ENCODE assay signal across 1 cellular context in the genomic region with DNA sequence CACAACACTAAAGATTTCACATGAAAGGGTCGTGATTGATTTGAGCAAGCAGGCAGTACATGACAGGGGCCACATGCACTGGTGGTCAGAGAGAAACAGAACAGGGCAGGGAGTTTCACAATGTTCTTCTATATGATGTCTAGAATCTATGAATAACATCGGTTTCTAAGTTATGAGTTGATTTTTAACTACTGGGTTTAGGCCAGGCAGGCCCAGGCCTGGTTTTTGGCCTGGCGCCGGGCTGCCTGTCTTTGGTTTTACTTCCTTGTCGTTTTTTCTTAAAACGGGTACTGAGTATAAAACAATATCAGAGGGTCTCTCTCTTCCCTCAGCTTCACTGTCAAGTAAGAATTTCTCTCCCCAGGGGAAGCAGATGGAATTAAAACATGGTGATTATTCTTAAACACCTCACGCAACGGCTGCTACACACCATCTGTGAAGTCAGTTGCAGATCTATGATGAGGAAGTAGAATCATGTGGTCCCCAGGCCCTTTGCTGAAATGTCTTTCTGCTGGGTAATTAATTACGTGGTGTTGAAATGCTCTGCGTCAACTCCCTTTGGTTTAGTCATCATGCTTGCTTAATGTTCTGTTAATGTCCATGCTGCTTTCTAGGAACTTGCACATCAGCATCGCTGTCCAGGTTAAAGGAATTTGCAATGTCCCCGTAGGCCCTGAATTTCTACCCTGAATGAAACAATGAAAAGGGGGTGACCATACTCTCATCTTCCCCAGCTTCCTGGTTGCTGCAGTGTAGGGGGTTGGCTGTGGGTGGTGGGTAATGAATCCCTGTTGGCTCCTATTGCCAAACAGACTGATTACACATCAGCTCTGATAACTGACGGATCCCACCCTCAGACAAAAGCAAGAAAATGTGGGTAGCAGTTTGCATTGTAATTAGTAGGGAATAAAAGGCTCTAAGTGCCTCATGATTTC.
TF ChIP-seq lines count a peak whose summit lies in the region.

No MANE protein-coding gene starts in this region.

TF ChIP-seq in K562, 482 proteins besides CTCF, POLR2A, EP300 and RAD21 (continued from another document and continues in another):
- TF ChIP-seq XRCC5 (IDR thresholded peaks at IDR 0.05; ENCODE audit: low read depth, low read length) (no peak), ZFX (CRISPR knock-in tag; IDR thresholded peaks at IDR 0.05) (peak; percentile 44; the same call in 1 of the 2 replicates), MECOM (CRISPR knock-in tag; IDR thresholded peaks at IDR 0.05) (no peak), ZNF507 (tag; conservative IDR thresholded peaks at IDR 0.05) (no peak), ZNF175 (CRISPR knock-in tag; IDR thresholded peaks at IDR 0.05; ENCODE audit: low read depth) (peak; percentile 93), SREBF2 (CRISPR knock-in tag; IDR thresholded peaks at IDR 0.05) (no peak), PHF8 (IDR thresholded peaks at IDR 0.05; ENCODE audit: borderline replicate concordance, low read length) (no peak), GATA2 (CRISPR knock-in tag; IDR thresholded peaks at IDR 0.05) (no peak), JUNB (CRISPR knock-in tag; conservative IDR thresholded peaks at IDR 0.05) (peak; percentile 74), ZNF512 (tag; IDR thresholded peaks at IDR 0.05) (no peak), CXXC5 (CRISPR knock-in tag; IDR thresholded peaks at IDR 0.05) (peak; percentile 82), TAF7 (tag; IDR thresholded peaks at IDR 0.05) (0 out of 2 replicates have a peak, but pooled peaks have one; percentile 2), CSDE1 (IDR thresholded peaks at IDR 0.05) (no peak), SNIP1 (IDR thresholded peaks at IDR 0.05; ENCODE audit: low read depth) (no peak), SMC3 (conservative IDR thresholded peaks at IDR 0.05; ENCODE audit: insufficient read depth, low read depth, low read length) (no peak), RCOR1 (IDR thresholded peaks at IDR 0.05; ENCODE audit: borderline replicate concordance in 1 of 2, low read depth in 2 of 2, low read length in 2 of 2) (peak in 1 of 2 experiments; percentile 77; a peak in 1 of 4 replicates), FOXJ2 (tag; IDR thresholded peaks at IDR 0.05) (0 out of 2 replicates have a peak, but pooled peaks have one; percentile 58), ZNF263 (CRISPR knock-in tag; IDR thresholded peaks at IDR 0.05; ENCODE audit: borderline replicate concordance) (no peak), SMARCE1 (IDR thresholded peaks at IDR 0.05) (peak; percentile 90; the same call in 1 of the 2 replicates), ARNT (IDR thresholded peaks at IDR 0.05) (no peak), PML (IDR thresholded peaks at IDR 0.05; ENCODE audit: low read length) (peak; percentile 35; the same call in 1 of the 2 replicates), POU5F1 (IDR thresholded peaks at IDR 0.05; ENCODE audit: borderline replicate concordance, low read depth, low read length, partially characterized antibody) (no peak), E2F6 (IDR thresholded peaks at IDR 0.05; ENCODE audit: borderline replicate concordance in 1 of 2, extremely low read depth in 1 of 2, insufficient read depth in 1 of 2, insufficient read length in 1 of 2, low read depth in 1 of 2, low read length in 1 of 2, poor library complexity in 1 of 2, severe bottlenecking in 1 of 2) (no peak), SMAD4 (CRISPR knock-in tag; conservative IDR thresholded peaks at IDR 0.05) (peak; percentile 89), ZSCAN32 (CRISPR knock-in tag; IDR thresholded peaks at IDR 0.05) (no peak), ATF7 (IDR thresholded peaks at IDR 0.05) (peak; percentile 91), PPARD (CRISPR knock-in tag; IDR thresholded peaks at IDR 0.05) (no peak), WHSC1 (IDR thresholded peaks at IDR 0.05; ENCODE audit: low read length) (no peak), CBFA2T2 (conservative IDR thresholded peaks at IDR 0.05) (peak; percentile 31), TFAM (CRISPR knock-in tag; conservative IDR thresholded peaks at IDR 0.05) (no peak), IRF2 (CRISPR knock-in tag; IDR thresholded peaks at IDR 0.05) (no peak), KLF16 (IDR thresholded peaks at IDR 0.05) (peak; percentile 75; the same call in 1 of the 2 replicates), CTBP1 (IDR thresholded peaks at IDR 0.05; ENCODE audit: borderline replicate concordance) (peak; percentile 86), CBX1 (IDR thresholded peaks at IDR 0.05; ENCODE audit: low read depth) (peak; percentile 35; the same call in 1 of the 2 replicates), PBX2 (CRISPR knock-in tag; IDR thresholded peaks at IDR 0.05; ENCODE audit: low read depth) (peak; percentile 52), PBX2 (tag; conservative IDR thresholded peaks at IDR 0.05; ENCODE audit: low read depth) (peak; percentile 100), MYC (IDR thresholded peaks at IDR 0.05; ENCODE audit: low read depth, low read length) (peak; percentile 80), MYC (CRISPR knock-in tag; IDR thresholded peaks at IDR 0.05; ENCODE audit: borderline replicate concordance, low read depth) (no peak), BRD4 (IDR thresholded peaks at IDR 0.05) (peak; percentile 76; the same call in 1 of the 2 replicates), TAL1 (IDR thresholded peaks at IDR 0.05) (no peak), ZNF707 (CRISPR knock-in tag; conservative IDR thresholded peaks at IDR 0.05) (no peak), CREM (IDR thresholded peaks at IDR 0.05; ENCODE audit: low read depth) (peak; percentile 92), MTA3 (IDR thresholded peaks at IDR 0.05; ENCODE audit: borderline replicate concordance) (0 out of 2 replicates have a peak, but pooled peaks have one; percentile 20), PHF20 (IDR thresholded peaks at IDR 0.05; ENCODE audit: partially characterized antibody) (no peak), TEAD4 (IDR thresholded peaks at IDR 0.05; ENCODE audit: low read length) (peak; percentile 48; the same call in 1 of the 2 replicates), TEAD4 (CRISPR knock-in tag; IDR thresholded peaks at IDR 0.05; ENCODE audit: borderline replicate concordance) (no peak), MBD2 (IDR thresholded peaks at IDR 0.05; ENCODE audit: borderline replicate concordance, low read depth) (no peak), DNMT1 (IDR thresholded peaks at IDR 0.05) (no peak), TEAD1 (CRISPR knock-in tag; IDR thresholded peaks at IDR 0.05) (peak in 1 of 2 experiments; percentile 87; a peak in 2 of 4 replicates), ZNF146 (CRISPR knock-in tag; IDR thresholded peaks at IDR 0.05; ENCODE audit: unreplicated experiment) (no peak), VEZF1 (CRISPR knock-in tag; IDR thresholded peaks at IDR 0.05) (peak; percentile 63; the same call in 1 of the 2 replicates), JUND (IDR thresholded peaks at IDR 0.05; ENCODE audit: borderline replicate concordance, low read depth, low read length) (peak; percentile 96), JUND (tag; IDR thresholded peaks at IDR 0.05; ENCODE audit: borderline replicate concordance, low read depth, low read length) (peak; percentile 94; the same call in 2 of the 3 replicates), CREB1 (IDR thresholded peaks at IDR 0.05) (no peak), CREB1 (CRISPR knock-in tag; IDR thresholded peaks at IDR 0.05) (peak; percentile 64; the same call in 1 of the 2 replicates), MAZ (CRISPR knock-in tag; conservative IDR thresholded peaks at IDR 0.05 in 1 of 2, IDR thresholded peaks at IDR 0.05 in 1 of 2) (peak in 1 of 2 experiments; percentile 28; a peak in 2 of 4 replicates), FIP1L1 (IDR thresholded peaks at IDR 0.05; ENCODE audit: low read depth, low read length, poor library complexity, severe bottlenecking) (no peak), ZNF444 (CRISPR knock-in tag; IDR thresholded peaks at IDR 0.05) (no peak; the same call in 1 of the 2 replicates), FOSL1 (tag; conservative IDR thresholded peaks at IDR 0.05) (peak; percentile 99), ELF4 (CRISPR knock-in tag; IDR thresholded peaks at IDR 0.05) (no peak; the same call in 1 of the 2 replicates), ZNF280B (CRISPR knock-in tag; IDR thresholded peaks at IDR 0.05) (no peak), CEBPB (tag; IDR thresholded peaks at IDR 0.05) (peak; percentile 99), SMAD2 (IDR thresholded peaks at IDR 0.05; ENCODE audit: low read depth, low read length) (no peak), ZNF830 (CRISPR knock-in tag; IDR thresholded peaks at IDR 0.05) (0 out of 2 replicates have a peak, but pooled peaks have one; percentile 22)
- TF ChIP-seq, protein P1, sequence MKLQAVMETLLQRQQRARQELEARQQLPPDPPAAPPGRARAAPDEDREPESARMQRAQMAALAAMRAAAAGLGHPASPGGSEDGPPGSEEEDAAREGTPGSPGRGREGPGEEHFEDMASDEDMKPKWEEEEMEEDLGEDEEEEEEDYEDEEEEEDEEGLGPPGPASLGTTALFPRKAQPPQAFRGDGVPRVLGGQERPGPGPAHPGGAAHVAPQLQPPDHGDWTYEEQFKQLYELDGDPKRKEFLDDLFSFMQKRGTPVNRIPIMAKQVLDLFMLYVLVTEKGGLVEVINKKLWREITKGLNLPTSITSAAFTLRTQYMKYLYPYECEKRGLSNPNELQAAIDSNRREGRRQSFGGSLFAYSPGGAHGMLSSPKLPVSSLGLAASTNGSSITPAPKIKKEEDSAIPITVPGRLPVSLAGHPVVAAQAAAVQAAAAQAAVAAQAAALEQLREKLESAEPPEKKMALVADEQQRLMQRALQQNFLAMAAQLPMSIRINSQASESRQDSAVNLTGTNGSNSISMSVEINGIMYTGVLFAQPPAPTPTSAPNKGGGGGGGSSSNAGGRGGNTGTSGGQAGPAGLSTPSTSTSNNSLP (IDR thresholded peaks at IDR 0.05; ENCODE audit: borderline replicate concordance, low read depth, low read length), result no peak
- TF ChIP-seq, protein P2, sequence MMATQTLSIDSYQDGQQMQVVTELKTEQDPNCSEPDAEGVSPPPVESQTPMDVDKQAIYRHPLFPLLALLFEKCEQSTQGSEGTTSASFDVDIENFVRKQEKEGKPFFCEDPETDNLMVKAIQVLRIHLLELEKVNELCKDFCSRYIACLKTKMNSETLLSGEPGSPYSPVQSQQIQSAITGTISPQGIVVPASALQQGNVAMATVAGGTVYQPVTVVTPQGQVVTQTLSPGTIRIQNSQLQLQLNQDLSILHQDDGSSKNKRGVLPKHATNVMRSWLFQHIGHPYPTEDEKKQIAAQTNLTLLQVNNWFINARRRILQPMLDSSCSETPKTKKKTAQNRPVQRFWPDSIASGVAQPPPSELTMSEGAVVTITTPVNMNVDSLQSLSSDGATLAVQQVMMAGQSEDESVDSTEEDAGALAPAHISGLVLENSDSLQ (IDR thresholded peaks at IDR 0.05), result peak; percentile 88
